ENCODE assay signal across 8 cellular contexts in genomic region chr1:36161656-36162531, GRCh38. TPM values are rescaled to one million over a fixed set of nuclear protein-coding genes. Genes with fewer than 3 reads are reported as not detected.
DNase-seq lines count a peak whose midpoint lies in the region; ATAC-seq and TF ChIP-seq lines count a peak whose summit lies in the region.

No MANE protein-coding gene starts in this region.

- H3K4me3 ChIP-seq in BLaER1 treated with 17β-estradiol and CSF1 and Interleukin-3, amounts not matched to agents 10 nM and 100 nM: peak overlapping the region; percentile 43 to 68 (median 60); a peak in 19 of 20 replicates
- H3K4me3 ChIP-seq in mesenchymal stem cell (ENCODE audit: insufficient read depth in 1 of 2, low read depth in 1 of 2, low read length in 2 of 2) (peak overlapping the region in 1 of 2 experiments; percentile 81), thoracic aorta (peak overlapping the region; percentile 68)

- H4K91ac ChIP-seq in mesenchymal stem cell (ENCODE audit: low read length): peak overlapping the region; percentile 70

- no peak for TF ChIP-seq CTCF in thoracic aorta (IDR thresholded peaks at IDR 0.05)

- peak overlapping the region in 1 of 2 experiments; percentile 45 for H3K14ac ChIP-seq in mesenchymal stem cell (ENCODE audit: low read length in 2 of 2)

- H2AFZ ChIP-seq in mesenchymal stem cell (ENCODE audit: low read depth, low read length): no peak overlapping the region

- peak overlapping the region in 1 of 2 experiments; percentile 46 for H3K23ac ChIP-seq in mesenchymal stem cell (ENCODE audit: low read length in 2 of 2)

- peak overlapping the region; percentile 78 for H2BK5ac ChIP-seq in mesenchymal stem cell (ENCODE audit: low read depth, low read length, poor library complexity, severe bottlenecking)

- peaks cover 56 to 93% (median 65%) of the 10 kb centered on the region in 10 experiments for H3K4me1 ChIP-seq in BLaER1 treated with 17β-estradiol and CSF1 and Interleukin-3, amounts not matched to agents 10 nM and 100 nM
- H3K4me1 ChIP-seq in mesenchymal stem cell (ENCODE audit: control insufficient read depth, insufficient read depth, low read depth, low read length): peaks cover 36% of the 10 kb centered on the region
- H3K4me1 ChIP-seq in thoracic aorta (ENCODE audit: control insufficient read depth in 1 of 2, low read depth in 2 of 2): peaks cover 53 to 83% of the 10 kb centered on the region in 2 donors

- no peak overlapping the region for H2BK120ac ChIP-seq in mesenchymal stem cell (ENCODE audit: low read depth, low read length)

- peaks cover 79 to 100% (median 95%) of the 10 kb centered on the region in 11 experiments for H4K20me1 ChIP-seq in BLaER1 treated with 17β-estradiol and CSF1 and Interleukin-3, amounts not matched to agents 10 nM and 100 nM

- no peaks in the 10 kb centered on the region for H3K27me3 ChIP-seq in BLaER1 treated with 17β-estradiol and CSF1 and Interleukin-3, amounts not matched to agents 10 nM and 100 nM
- no peaks in the 10 kb centered on the region for H3K27me3 ChIP-seq in mesenchymal stem cell (ENCODE audit: control insufficient read depth in 1 of 2, insufficient read depth in 1 of 2, low read length in 2 of 2)
- no peaks in the 10 kb centered on the region for H3K27me3 ChIP-seq in thoracic aorta (replicated peaks; ENCODE audit: insufficient read depth)

- H3K27ac ChIP-seq in BLaER1 treated with 17β-estradiol and CSF1 and Interleukin-3, amounts not matched to agents 10 nM and 100 nM: peak overlapping the region; percentile 74 to 99 (median 95); a peak in 21 of 22 replicates
- H3K27ac ChIP-seq in cingulate gyrus (ENCODE audit: low read depth, low read length) (peak overlapping the region; percentile 96), mesenchymal stem cell (ENCODE audit: low read length, poor library complexity, severe bottlenecking) (peak overlapping the region; percentile 93), thoracic aorta (peak overlapping the region; percentile 86 to 87)

- H2AK5ac ChIP-seq in mesenchymal stem cell (ENCODE audit: low read length, severe bottlenecking): peak overlapping the region; percentile 33

- DNase-seq in UCSD-AML1 (lab: John Stamatoyannopoulos, UW; ENCODE audit: unreplicated experiment) (peak; percentile 43), mesenchymal stem cell (peak; percentile 57), thoracic aorta (ENCODE audit: low spot score) (no peak), cerebellar nuclear complex (lab: John Stamatoyannopoulos, UW) (no peak), middle frontal gyrus (ENCODE audit: extremely low spot score, low spot score) (no peak)

- peak overlapping the region; percentile 79 to 100 (median 89) for H3K9ac ChIP-seq in BLaER1 treated with 17β-estradiol and CSF1 and Interleukin-3, amounts not matched to agents 10 nM and 100 nM
- peak overlapping the region; percentile 90 for H3K9ac ChIP-seq in mesenchymal stem cell (ENCODE audit: low read length)

- no peaks in the 10 kb centered on the region for H3K9me3 ChIP-seq in BLaER1 treated with 17β-estradiol and CSF1 and Interleukin-3, amounts not matched to agents 10 nM and 100 nM (replicated peaks in 1 of 11)
- H3K9me3 ChIP-seq in mesenchymal stem cell (ENCODE audit: control insufficient read depth, low read length): no peaks in the 10 kb centered on the region
- H3K9me3 ChIP-seq in thoracic aorta: no peaks in the 10 kb centered on the region

- 52% methylated on average over 14 of the region's 14 CpGs for WGBS in mesenchymal stem cell

- H4K8ac ChIP-seq in mesenchymal stem cell (ENCODE audit: low read length): peak overlapping the region; percentile 65

- peaks cover 21 to 72% (median 49%) of the 10 kb centered on the region in 11 experiments; a peak in 21 of 22 replicates for H3K36me3 ChIP-seq in BLaER1 treated with 17β-estradiol and CSF1 and Interleukin-3, amounts not matched to agents 10 nM and 100 nM
- H3K36me3 ChIP-seq in mesenchymal stem cell (ENCODE audit: control insufficient read depth in 1 of 2, insufficient read depth in 2 of 2, low read depth in 1 of 2, low read length in 2 of 2) (peaks cover 23 to 30% of the 10 kb centered on the region in 2 experiments), thoracic aorta (no peaks in the 10 kb centered on the region)

- H3K79me1 ChIP-seq in mesenchymal stem cell (replicated peaks; ENCODE audit: low read length, poor library complexity, severe bottlenecking): no peaks in the 10 kb centered on the region

- peak overlapping the region; percentile 89 to 99 (median 98) for H3K4me2 ChIP-seq in BLaER1 treated with 17β-estradiol and CSF1 and Interleukin-3, amounts not matched to agents 10 nM and 100 nM
- H3K4me2 ChIP-seq in mesenchymal stem cell (ENCODE audit: low read length, poor library complexity, severe bottlenecking): peak overlapping the region; percentile 87

- H3K4ac ChIP-seq in mesenchymal stem cell (ENCODE audit: low read depth in 1 of 2, low read length in 2 of 2): peak overlapping the region in 1 of 2 experiments; percentile 41

- H3K18ac ChIP-seq in mesenchymal stem cell (ENCODE audit: low read depth in 1 of 2, low read length in 2 of 2): peak overlapping the region in 1 of 2 experiments; percentile 30

- H2BK15ac ChIP-seq in mesenchymal stem cell (ENCODE audit: low read depth, poor library complexity, severe bottlenecking): no peak overlapping the region

- ATAC-seq in HG03135 (IDR thresholded peaks at IDR 0.05; ENCODE audit: unreplicated experiment): peak; percentile 53
- ATAC-seq in thoracic aorta (ENCODE audit: insufficient number of reproducible peaks, low FRiP score, low read depth): no peak

- peak overlapping the region; percentile 38 to 51 for H2BK12ac ChIP-seq in mesenchymal stem cell (ENCODE audit: low read length in 2 of 2)

RNA-seq across cellular contexts. Expression of gene MAP7D1, which starts 5.9 kb away (rescaled TPM):
- 97.8 TPM for polyA plus RNA-seq in mesenchymal stem cell (2013, experiment 1 of 2)
- 97.8 TPM for polyA plus RNA-seq in mesenchymal stem cell (2013, experiment 2 of 2)
- total RNA-seq in thoracic aorta: 100 to 1,000 TPM; 170 to 186 TPM

RNA-seq across cellular contexts. Expression of gene TRAPPC3, which starts 12.6 kb away (rescaled TPM):
- 78.6 TPM for polyA plus RNA-seq in mesenchymal stem cell (2013, experiment 1 of 2)
- 81.9 TPM for polyA plus RNA-seq in mesenchymal stem cell (2013, experiment 2 of 2)
- total RNA-seq in thoracic aorta: 10 to 100 TPM; 78.5 to 92.3 TPM

RNA-seq across cellular contexts. Expression of gene COL8A2, which starts 36.9 kb away (rescaled TPM):
- polyA plus RNA-seq in mesenchymal stem cell (2013, experiment 1 of 2): 0.25 TPM
- 0.22 TPM for polyA plus RNA-seq in mesenchymal stem cell (2013, experiment 2 of 2)
- 100 to 1,000 TPM in 1 of 2 donors, 10 to 100 TPM in 1; 41.6 to 126 TPM for total RNA-seq in thoracic aorta

Comparison
In these comparisons a context has a peak if more than half of its experiments do, and no peak if none do; other contexts are left out.
1. DNase-seq: peak in UCSD-AML1 (single experiment) and mesenchymal stem cell (single experiment); none in thoracic aorta (single experiment), cerebellar nuclear complex (0 of 2) and middle frontal gyrus (single experiment).
2. Peak in every context shown above with its lines, with median percentiles within 50 percentile points of each other: H3K27ac ChIP-seq.